ENCODE assay signal across 33 cellular contexts in genomic region chr4:150215601-150216000, GRCh38.
DNase-seq lines count a peak whose midpoint lies in the region; ATAC-seq, FAIRE-seq and TF ChIP-seq lines count a peak whose summit lies in the region.
"Had no signal": no experiment of that assay in that cellular context is flagged by ENCODE, and none has a peak within 500 bp of the region (broad histone marks: within the 10 kb centered on the region; RNA-seq: fewer than 3 reads in every experiment).

No MANE protein-coding gene starts in this region.

- CTCF ChIA-PET in activated CD4-positive, alpha-beta T cell treated with anti-CD3 and anti-CD28 coated beads for 36 hours (lab: Charles Lee): no interaction called here

- ATAC-seq in GM19452 (IDR thresholded peaks at IDR 0.05; ENCODE audit: unreplicated experiment): no peak
- ATAC-seq in activated CD4-positive, alpha-beta T cell treated with anti-CD3 and anti-CD28 coated beads for 36 hours: no peak
- ATAC-seq: activated T-helper 17 cell treated with anti-CD3 and anti-CD28 coated beads, Interleukin-2, amount 50 U/mL, for 72 hours; GM12878; left lobe of liver; naive thymus-derived CD4-positive, alpha-beta T cell; right cardiac atrium had no signal

- H3K4me3 Mint-ChIP-seq in mesothelial cell of epicardium: no peak overlapping the region
- no peak overlapping the region for H3K4me3 Mint-ChIP-seq in activated CD4-positive, alpha-beta T cell treated with anti-CD3 and anti-CD28 coated beads for 36 hours
- H3K4me3 Mint-ChIP-seq: activated CD4-positive, alpha-beta memory T cell treated with anti-CD3 and anti-CD28 coated beads, Interleukin-2, amount 10 ng/mL, durations not matched to agents 7 days and 5 days; activated naive CD8-positive, alpha-beta T cell; activated T-helper 17 cell treated with anti-CD3 and anti-CD28 coated beads, Interleukin-2, amount 50 U/mL, for 72 hours; naive thymus-derived CD4-positive, alpha-beta T cell had no signal

- H3K27me3 ChIP-seq in bronchial epithelial cell (ENCODE audit: control insufficient read depth, insufficient read depth, low read length): peaks cover 6% of the 10 kb centered on the region
- H3K27me3 ChIP-seq: BLaER1, esophagus muscularis mucosa, tibial nerve had no signal

- peak overlapping the region; percentile 90 for H3K27ac Mint-ChIP-seq in mesothelial cell of epicardium
- H3K27ac Mint-ChIP-seq in activated CD4-positive, alpha-beta T cell treated with anti-CD3 and anti-CD28 coated beads for 36 hours: no peak overlapping the region
- H3K27ac Mint-ChIP-seq: activated CD4-positive, alpha-beta memory T cell treated with anti-CD3 and anti-CD28 coated beads, Interleukin-2, amount 10 ng/mL, durations not matched to agents 7 days and 5 days; activated naive CD8-positive, alpha-beta T cell; activated T-helper 17 cell treated with anti-CD3 and anti-CD28 coated beads, Interleukin-2, amount 50 U/mL, for 72 hours; naive thymus-derived CD4-positive, alpha-beta T cell had no signal

- peaks cover 58% of the 10 kb centered on the region for H3K4me1 Mint-ChIP-seq in mesothelial cell of epicardium
- H3K4me1 Mint-ChIP-seq in activated CD4-positive, alpha-beta T cell treated with anti-CD3 and anti-CD28 coated beads for 36 hours: no peaks in the 10 kb centered on the region
- H3K4me1 Mint-ChIP-seq: activated CD4-positive, alpha-beta memory T cell treated with anti-CD3 and anti-CD28 coated beads, Interleukin-2, amount 10 ng/mL, durations not matched to agents 7 days and 5 days; activated T-helper 17 cell treated with anti-CD3 and anti-CD28 coated beads, Interleukin-2, amount 50 U/mL, for 72 hours; naive thymus-derived CD4-positive, alpha-beta T cell had no signal

- H3K9me3 Mint-ChIP-seq in mesothelial cell of epicardium: no peaks in the 10 kb centered on the region
- H3K9me3 Mint-ChIP-seq in activated CD4-positive, alpha-beta T cell treated with anti-CD3 and anti-CD28 coated beads for 36 hours (ENCODE audit: low read depth): no peaks in the 10 kb centered on the region
- H3K9me3 Mint-ChIP-seq: activated CD4-positive, alpha-beta memory T cell treated with anti-CD3 and anti-CD28 coated beads, Interleukin-2, amount 10 ng/mL, durations not matched to agents 7 days and 5 days; activated T-helper 17 cell treated with anti-CD3 and anti-CD28 coated beads, Interleukin-2, amount 50 U/mL, for 72 hours; naive thymus-derived CD4-positive, alpha-beta T cell had no signal

- DNase-seq in EH (ENCODE audit: low read depth) (peak; percentile 44), bronchial epithelial cell (ENCODE audit: low read depth) (peak; percentile 79), mesothelial cell of epicardium (ENCODE audit: low spot score in 2 of 2, unreplicated experiment in 2 of 2) (no peak), NCI-H2196 (lab: John Stamatoyannopoulos, UW; ENCODE audit: unreplicated experiment) (no peak), T1000 (lab: John Stamatoyannopoulos, UW) (no peak)
- DNase-seq in activated CD4-positive, alpha-beta T cell treated with anti-CD3 and anti-CD28 coated beads for 36 hours: no peak
- DNase-seq: activated CD4-positive, alpha-beta memory T cell treated with anti-CD3 and anti-CD28 coated beads, Interleukin-2, amount 10 ng/mL, durations not matched to agents 7 days and 5 days; activated CD4-positive, CD25-positive, alpha-beta regulatory T cell treated with anti-CD3 and anti-CD28 coated beads, Interleukin-2, amount 50 U/mL, for 72 hours; activated CD8-positive, alpha-beta memory T cell treated with anti-CD3 and anti-CD28 coated beads, Interleukin-2, amount 50 U/mL, for 48 hours; anterior cingulate cortex; COR-L47; effector memory CD4-positive, alpha-beta T cell; midbrain; MV-4-11; naive thymus-derived CD4-positive, alpha-beta T cell; NCI-H1694; right cardiac atrium; spleen; stimulated activated CD4-positive, alpha-beta T cell treated with anti-CD3 and anti-CD28 coated beads, Interleukin-2, amount 100 ng/mL, for 48 hours; T-helper 1 cell had no signal

- H3K4me3 ChIP-seq in bronchial epithelial cell (ENCODE audit: low read depth, low read length): no peak overlapping the region
- H3K4me3 ChIP-seq: BLaER1, coronary artery, esophagus muscularis mucosa, GM12878, spleen, tibial nerve had no signal

- TF ChIP-seq CTCF in 22Rv1 (IDR thresholded peaks at IDR 0.05) (no peak), bronchial epithelial cell (IDR thresholded peaks at IDR 0.05; ENCODE audit: insufficient read depth, low read length, severe bottlenecking) (no peak), mesothelial cell of epicardium (IDR thresholded peaks at IDR 0.05; ENCODE audit: unreplicated experiment) (no peak)

- no peaks in the 10 kb centered on the region for H3K27me3 Mint-ChIP-seq in mesothelial cell of epicardium (ENCODE audit: low read depth)
- peaks cover 3% of the 10 kb centered on the region for H3K27me3 Mint-ChIP-seq in activated CD4-positive, alpha-beta T cell treated with anti-CD3 and anti-CD28 coated beads for 36 hours

- H3K27ac ChIP-seq in 22Rv1: peak overlapping the region; percentile 58
- H3K27ac ChIP-seq: BLaER1, KMS-11, spleen had no signal

- H3K36me3 Mint-ChIP-seq in mesothelial cell of epicardium: peaks cover 14% of the 10 kb centered on the region
- no peaks in the 10 kb centered on the region for H3K36me3 Mint-ChIP-seq in activated CD4-positive, alpha-beta T cell treated with anti-CD3 and anti-CD28 coated beads for 36 hours (ENCODE audit: low read depth)
- H3K36me3 Mint-ChIP-seq: activated naive CD8-positive, alpha-beta T cell; naive thymus-derived CD4-positive, alpha-beta T cell had no signal

- POLR2A ChIA-PET in activated CD4-positive, alpha-beta T cell treated with anti-CD3 and anti-CD28 coated beads for 36 hours (lab: Charles Lee): no interaction called here

- intact Hi-C loops in activated CD4-positive, alpha-beta T cell treated with anti-CD3 and anti-CD28 coated beads for 36 hours (cut with DNase I, micrococcal nuclease): no loop called here

- H3K36me3 ChIP-seq in bronchial epithelial cell (ENCODE audit: control insufficient read depth, insufficient read depth, low read length): no peaks in the 10 kb centered on the region
- H3K36me3 ChIP-seq: BLaER1, esophagus muscularis mucosa, spleen, tibial nerve had no signal

- no peak for FAIRE-seq in bronchial epithelial cell (lab: Jason Lieb, UNC)
- FAIRE-seq: frontal cortex, GM12878, RCC 7860 had no signal

Comparison
In these comparisons a context has a peak if more than half of its experiments do, and no peak if none do; other contexts are left out.
1. DNase-seq: peak in EH (single experiment) and bronchial epithelial cell (single experiment); none in mesothelial cell of epicardium (0 of 2), activated CD4-positive, alpha-beta T cell treated with anti-CD3 and anti-CD28 coated beads for 36 hours (single experiment), NCI-H2196 (single experiment) and T1000 (single experiment).